ENCODE assay signal across 24 cellular contexts in the genomic region with DNA sequence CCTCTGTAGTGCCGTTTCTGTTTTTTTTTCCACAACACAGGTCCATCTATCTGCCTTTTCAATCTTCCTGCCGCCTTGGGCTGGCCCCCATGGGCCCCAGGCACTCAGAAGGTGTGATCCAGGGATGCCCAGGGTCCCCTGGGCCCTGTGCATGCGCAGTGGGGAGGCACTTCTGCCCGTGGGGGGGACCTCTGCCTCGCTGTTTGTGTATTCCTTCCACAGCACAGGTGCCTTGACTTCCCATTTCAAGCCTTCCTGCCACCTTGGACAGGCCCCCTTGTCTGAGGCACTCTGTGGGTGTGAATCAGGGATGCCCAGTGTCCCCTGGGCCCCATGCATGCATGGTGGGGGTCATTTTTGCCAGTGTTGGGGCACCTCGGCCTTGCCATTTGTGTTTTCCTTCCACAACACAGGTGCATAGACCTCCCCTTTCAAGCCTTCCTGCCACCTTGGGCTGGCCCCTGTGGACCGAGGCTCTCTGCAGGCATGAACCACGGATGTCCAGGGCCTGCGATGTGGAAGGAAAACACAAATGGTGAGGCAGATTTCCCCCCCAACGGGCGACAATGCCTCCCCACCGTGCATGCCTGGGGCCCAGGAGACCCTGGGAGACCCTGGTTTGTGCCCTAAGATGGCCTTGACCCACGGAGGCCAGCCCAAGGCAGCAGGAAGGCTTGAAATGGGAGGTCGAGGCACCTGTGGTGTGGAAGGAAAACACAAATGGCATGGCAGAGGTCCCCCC.
"Had no signal": no experiment of that assay in that cellular context is flagged by ENCODE, and none has a peak within 500 bp of the region (broad histone marks: within the 10 kb centered on the region; RNA-seq: fewer than 3 reads in every experiment).

No MANE protein-coding gene starts in this region.

- H3K27ac Mint-ChIP-seq: activated CD4-positive, alpha-beta memory T cell treated with anti-CD3 and anti-CD28 coated beads, Interleukin-2, amount 10 ng/mL, durations not matched to agents 7 days and 5 days; activated CD4-positive, alpha-beta T cell treated with anti-CD3 and anti-CD28 coated beads, Interleukin-2, amount 10 ng/mL, durations not matched to agents 7 days and 5 days; activated naive CD8-positive, alpha-beta T cell treated with anti-CD3 and anti-CD28 coated beads, Interleukin-2, amount 10 ng/mL, durations not matched to agents 7 days and 5 days; activated T-helper 17 cell treated with anti-CD3 and anti-CD28 coated beads, Interleukin-2, amount 50 U/mL, for 72 hours had no signal

- H3K36me3 ChIP-seq: adrenal gland, MG63, SJCRH30 had no signal

- H3K4me3 ChIP-seq: adrenal gland, MG63, SJCRH30 had no signal

- DNase-seq: activated CD4-positive, alpha-beta memory T cell treated with anti-CD3 and anti-CD28 coated beads, Interleukin-2, amount 10 ng/mL, durations not matched to agents 7 days and 5 days; activated CD4-positive, alpha-beta T cell treated with anti-CD3 and anti-CD28 coated beads, Interleukin-2, amount 10 ng/mL, durations not matched to agents 7 days and 5 days; activated CD4-positive, CD25-positive, alpha-beta regulatory T cell; activated naive CD4-positive, alpha-beta T cell treated with anti-CD3 and anti-CD28 coated beads, Interleukin-2, amount 50 U/mL, for 16 hours; activated naive CD8-positive, alpha-beta T cell treated with anti-CD3 and anti-CD28 coated beads, Interleukin-2, amount 10 ng/mL, durations not matched to agents 7 days and 5 days; activated T-cell treated with anti-CD3 and anti-CD28 coated beads for 4 hours; activated T-cell treated with anti-CD3 and anti-CD28 coated beads, Interleukin-2, amount 50 U/mL, for 48 hours; adrenal gland; anterior cingulate cortex; MG63; MV-4-11; NCI-H1092 treated with DMSO at 0.1 percent for 48 hours; NCI-H1417 treated with DMSO at 0.1 percent for 48 hours; NCI-H1694 treated with DMSO at 0.1 percent for 48 hours; NCI-H2029 treated with DMSO at 0.1 percent for 48 hours; NCI-H345; NCI-H510A; NCI-H526 treated with DMSO at 0.1 percent for 48 hours; NCI-H82; SJCRH30; SK-N-SH; T-helper 1 cell had no signal

- H3K4me3 Mint-ChIP-seq: activated CD4-positive, alpha-beta memory T cell treated with anti-CD3 and anti-CD28 coated beads, Interleukin-2, amount 10 ng/mL, durations not matched to agents 7 days and 5 days; activated CD4-positive, alpha-beta T cell treated with anti-CD3 and anti-CD28 coated beads, Interleukin-2, amount 10 ng/mL, durations not matched to agents 7 days and 5 days; activated naive CD8-positive, alpha-beta T cell treated with anti-CD3 and anti-CD28 coated beads, Interleukin-2, amount 10 ng/mL, durations not matched to agents 7 days and 5 days; activated T-helper 17 cell treated with anti-CD3 and anti-CD28 coated beads, Interleukin-2, amount 50 U/mL, for 72 hours had no signal

- H3K27me3 ChIP-seq: adrenal gland, MG63, SJCRH30 had no signal

- ATAC-seq: activated T-helper 17 cell treated with anti-CD3 and anti-CD28 coated beads, Interleukin-2, amount 50 U/mL, for 72 hours had no signal

- H3K27ac ChIP-seq: adrenal gland, SJCRH30, VCaP had no signal

- H3K27me3 Mint-ChIP-seq: activated CD4-positive, alpha-beta memory T cell treated with anti-CD3 and anti-CD28 coated beads, Interleukin-2, amount 10 ng/mL, durations not matched to agents 7 days and 5 days; activated CD4-positive, alpha-beta T cell treated with anti-CD3 and anti-CD28 coated beads, Interleukin-2, amount 10 ng/mL, durations not matched to agents 7 days and 5 days; activated naive CD8-positive, alpha-beta T cell treated with anti-CD3 and anti-CD28 coated beads, Interleukin-2, amount 10 ng/mL, durations not matched to agents 7 days and 5 days; activated T-helper 17 cell treated with anti-CD3 and anti-CD28 coated beads, Interleukin-2, amount 50 U/mL, for 72 hours had no signal

- H3K36me3 Mint-ChIP-seq: activated naive CD8-positive, alpha-beta T cell treated with anti-CD3 and anti-CD28 coated beads, Interleukin-2, amount 10 ng/mL, durations not matched to agents 7 days and 5 days had no signal

- H3K4me1 Mint-ChIP-seq: activated CD4-positive, alpha-beta memory T cell treated with anti-CD3 and anti-CD28 coated beads, Interleukin-2, amount 10 ng/mL, durations not matched to agents 7 days and 5 days; activated CD4-positive, alpha-beta T cell treated with anti-CD3 and anti-CD28 coated beads, Interleukin-2, amount 10 ng/mL, durations not matched to agents 7 days and 5 days; activated naive CD8-positive, alpha-beta T cell treated with anti-CD3 and anti-CD28 coated beads, Interleukin-2, amount 10 ng/mL, durations not matched to agents 7 days and 5 days; activated T-helper 17 cell treated with anti-CD3 and anti-CD28 coated beads, Interleukin-2, amount 50 U/mL, for 72 hours had no signal

- H3K4me1 ChIP-seq: adrenal gland, SJCRH30 had no signal

- H3K9me3 ChIP-seq: adrenal gland, MG63, SJCRH30, SK-N-SH had no signal
